8 cellular contexts compared by ENCODE assay signal in the genomic region with DNA sequence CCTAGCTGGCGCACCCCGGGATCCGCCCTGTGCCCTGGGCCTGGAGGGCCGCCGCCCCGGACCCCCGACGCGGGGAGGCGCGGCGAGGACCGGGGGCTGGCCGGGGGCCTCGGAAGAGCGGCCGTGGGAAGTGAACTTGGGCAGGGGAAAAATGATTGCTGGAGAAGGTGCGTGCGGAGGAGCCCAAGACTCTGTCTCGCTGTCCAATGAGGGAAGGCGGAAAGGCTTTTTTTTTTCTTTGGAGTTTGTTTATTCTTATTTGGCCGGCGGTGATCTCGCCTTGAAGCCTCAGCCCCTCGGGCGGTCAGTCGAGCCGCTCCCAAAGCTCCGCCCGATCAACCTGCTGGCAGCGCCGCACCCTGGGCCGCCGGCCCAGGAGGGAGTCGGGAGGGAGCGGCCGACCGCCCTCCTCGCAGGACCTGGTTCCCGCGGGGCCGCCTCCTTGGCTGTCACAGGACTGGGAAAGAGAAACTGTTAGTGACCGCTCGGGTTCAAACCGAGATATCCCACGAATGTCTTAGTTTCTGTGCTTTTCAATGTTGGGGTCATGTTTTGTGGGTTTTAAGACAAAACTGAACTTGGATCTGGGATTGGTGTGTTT. TPM values are rescaled to one million over a fixed set of nuclear protein-coding genes. Genes with fewer than 3 reads are reported as not detected.
A peak's percentile ranks its signal among the peaks of the same experiment; 100 is the strongest.
DNase-seq lines count a peak whose midpoint lies in the region; ATAC-seq and TF ChIP-seq lines count a peak whose summit lies in the region.

No MANE protein-coding gene starts in this region.

- WGBS in SK-N-SH (ENCODE audit: low lambda C conversion rate), result 6% methylated on average over 13 of the region's 46 CpGs
- 0 to 1% (median 1%) methylated on average over 46 of the region's 46 CpGs for WGBS in adipose tissue, 3 donors
- 1% methylated on average over 40 to 46 of the region's 46 CpGs for WGBS in heart right ventricle, 2 donors

- TF ChIP-seq CTCF in Calu3 (IDR thresholded peaks at IDR 0.05; ENCODE audit: unreplicated experiment), result no peak
- TF ChIP-seq CTCF in SK-N-SH (IDR thresholded peaks at IDR 0.05), result no peak
- TF ChIP-seq CTCF in heart right ventricle (IDR thresholded peaks at IDR 0.05), result peak in 1 of 9 donors; percentile 6
- TF ChIP-seq CTCF in parathyroid adenoma (IDR thresholded peaks at IDR 0.05), result no peak
- TF ChIP-seq CTCF in uterus (IDR thresholded peaks at IDR 0.05), result no peak

- peaks cover 23 to 28% of the 10 kb centered on the region in 2 experiments for H3K36me3 ChIP-seq in SK-N-SH (replicated peaks in 1 of 2; ENCODE audit: control insufficient read depth in 1 of 2, insufficient read depth in 2 of 2, low read length in 1 of 2)
- peaks cover 0 to 28% (median 0%) of the 10 kb centered on the region in 9 donors for H3K36me3 ChIP-seq in heart right ventricle
- no peaks in the 10 kb centered on the region for H3K36me3 ChIP-seq in parathyroid adenoma (ENCODE audit: control insufficient read depth, insufficient read depth, low read length)
- H3K36me3 ChIP-seq in uterus, result no peaks in the 10 kb centered on the region

- H3K79me2 ChIP-seq in SK-N-SH (ENCODE audit: insufficient read depth), result peaks cover 61% of the 10 kb centered on the region
- H3K79me2 ChIP-seq in parathyroid adenoma, result peaks cover 8% of the 10 kb centered on the region

- H4K20me1 ChIP-seq in SK-N-SH (ENCODE audit: insufficient read depth), result peaks cover 28% of the 10 kb centered on the region

- peak overlapping the region; percentile 76 for H3K4me3 Mint-ChIP-seq in Calu3 (ENCODE audit: low read depth, unreplicated experiment)

- H3K9me3 ChIP-seq in SK-N-SH (no peaks in the 10 kb centered on the region), heart right ventricle (no peaks in the 10 kb centered on the region), parathyroid adenoma (ENCODE audit: control insufficient read depth, low read length) (no peaks in the 10 kb centered on the region), uterus (no peaks in the 10 kb centered on the region)

- peak overlapping the region; percentile 69 to 96 for H3K27ac ChIP-seq in SK-N-SH (ENCODE audit: low read depth in 2 of 2, low read length in 1 of 2)
- peak overlapping the region; percentile 91 for H3K27ac ChIP-seq in adipose tissue (ENCODE audit: low read depth, low read length)
- H3K27ac ChIP-seq in heart right ventricle, result peak overlapping the region; percentile 96 to 100 (median 100)
- peak overlapping the region; percentile 86 for H3K27ac ChIP-seq in parathyroid adenoma
- peak overlapping the region; percentile 97 to 98 for H3K27ac ChIP-seq in uterus

- intact Hi-C loops in Calu3 (cut with micrococcal nuclease; ENCODE audit: unreplicated experiment) (loop anchor here (10.0 kb wide), 2 partner anchors 90 to 1350 kb away; no protein-coding TSS in a partner anchor), heart right ventricle (cut with DNase I) (loop anchor here in 7 of 10 donors (5.0 to 10.0 kb wide), 13 partner anchors 88 to 652 kb away; a partner anchor contains a TSS), uterus (cut with DNase I; ENCODE audit: low total_unique reads) (no loop called here)

- H3K9ac ChIP-seq in SK-N-SH (peak overlapping the region; percentile 90), parathyroid adenoma (no peak overlapping the region)

- H3K4me2 ChIP-seq in SK-N-SH (peak overlapping the region; percentile 75), parathyroid adenoma (ENCODE audit: low read length) (peak overlapping the region; percentile 92)

- H3K27me3 ChIP-seq in SK-N-SH (ENCODE audit: insufficient read depth), result no peaks in the 10 kb centered on the region
- no peaks in the 10 kb centered on the region for H3K27me3 ChIP-seq in heart right ventricle
- no peaks in the 10 kb centered on the region for H3K27me3 ChIP-seq in parathyroid adenoma (ENCODE audit: control insufficient read depth, insufficient read depth, low read length)
- no peaks in the 10 kb centered on the region for H3K27me3 ChIP-seq in uterus

- BruUV-seq in Calu3 (replicated peaks; lab: Mats Ljungman, UMichigan), result no TSS peak

- peak; percentile 58 for DNase-seq in Calu3
- peak; percentile 42 for DNase-seq in SK-N-SH
- DNase-seq in heart right ventricle, result peak; percentile 85 to 89
- DNase-seq in uterus, result peak; percentile 81 to 82
- DNase-seq in NCI-H2227 (lab: John Stamatoyannopoulos, UW; ENCODE audit: unreplicated experiment), result no peak

- peaks cover 46% of the 10 kb centered on the region for H3K36me3 Mint-ChIP-seq in Calu3 (ENCODE audit: insufficient read depth, unreplicated experiment)

- peak; percentile 10 for ATAC-seq in HG02610 (IDR thresholded peaks at IDR 0.05; ENCODE audit: unreplicated experiment)
- ATAC-seq in heart right ventricle, result peak; percentile 26 to 53 (median 43)

- no peaks in the 10 kb centered on the region for H3K9me3 Mint-ChIP-seq in Calu3 (ENCODE audit: low read depth, unreplicated experiment)

- TF ChIP-seq EP300 in SK-N-SH (IDR thresholded peaks at IDR 0.05; ENCODE audit: borderline replicate concordance in 1 of 2, low read depth in 1 of 2, low read length in 1 of 2), result no peak

- H3F3A ChIP-seq in SK-N-SH (replicated peaks; ENCODE audit: insufficient read depth), result peaks cover 15% of the 10 kb centered on the region

- no peak for TF ChIP-seq RAD21 in SK-N-SH (IDR thresholded peaks at IDR 0.05; ENCODE audit: low read length)

- no peaks in the 10 kb centered on the region for H3K9me2 ChIP-seq in SK-N-SH

- H3K4me1 ChIP-seq in SK-N-SH (ENCODE audit: control insufficient read depth in 1 of 2, insufficient read depth in 2 of 2, low read depth in 1 of 2, low read length in 1 of 2), result peaks cover 16 to 28% of the 10 kb centered on the region in 2 experiments; a peak in 3 of 4 replicates
- peaks cover 0 to 56% (median 42%) of the 10 kb centered on the region in 9 donors for H3K4me1 ChIP-seq in heart right ventricle
- peaks cover 3% of the 10 kb centered on the region for H3K4me1 ChIP-seq in parathyroid adenoma
- no peaks in the 10 kb centered on the region for H3K4me1 ChIP-seq in uterus

- peak overlapping the region; percentile 66 for H3K27ac Mint-ChIP-seq in Calu3 (ENCODE audit: unreplicated experiment)

- no peaks in the 10 kb centered on the region for H3K27me3 Mint-ChIP-seq in Calu3 (ENCODE audit: unreplicated experiment)

- TF ChIP-seq POLR2A in uterus (IDR thresholded peaks at IDR 0.05), result peak; percentile 63 to 75

- H3K4me1 Mint-ChIP-seq in Calu3 (ENCODE audit: low read depth, unreplicated experiment), result no peaks in the 10 kb centered on the region

- H2AFZ ChIP-seq in SK-N-SH (ENCODE audit: low read depth), result peak overlapping the region; percentile 36; the same call in 1 of the 2 replicates
- no peak overlapping the region for H2AFZ ChIP-seq in parathyroid adenoma

- CTCF ChIA-PET in Calu3 (lab: Charles Lee) (interaction anchor here (1.3 kb wide), 1 partner anchor 1351 kb away, joined by 5 read pairs; no protein-coding TSS in a partner anchor), SK-N-SH (lab: Yijun Ruan, JAX) (interaction anchor here (2.5 kb wide), 1 partner anchor 1351 kb away, joined by 9 read pairs; no protein-coding TSS in a partner anchor)

- H3K4me3 ChIP-seq in SK-N-SH (ENCODE audit: low read depth in 2 of 2, low read length in 1 of 2), result peak overlapping the region; percentile 88 to 96
- peak overlapping the region; percentile 66 to 99 (median 92) for H3K4me3 ChIP-seq in heart right ventricle
- peak overlapping the region; percentile 97 for H3K4me3 ChIP-seq in parathyroid adenoma (ENCODE audit: low read depth, low read length)
- H3K4me3 ChIP-seq in uterus, result peak overlapping the region; percentile 72 to 96

- POLR2A ChIA-PET in SK-N-SH (lab: Yijun Ruan, JAX), result interaction anchor here (0.6 kb wide), 1 partner anchor 8 kb away, joined by 3 read pairs; no protein-coding TSS in a partner anchor

TF ChIP-seq in SK-N-SH, 30 proteins besides CTCF, POLR2A, EP300 and RAD21:
- TF ChIP-seq, protein P1, sequence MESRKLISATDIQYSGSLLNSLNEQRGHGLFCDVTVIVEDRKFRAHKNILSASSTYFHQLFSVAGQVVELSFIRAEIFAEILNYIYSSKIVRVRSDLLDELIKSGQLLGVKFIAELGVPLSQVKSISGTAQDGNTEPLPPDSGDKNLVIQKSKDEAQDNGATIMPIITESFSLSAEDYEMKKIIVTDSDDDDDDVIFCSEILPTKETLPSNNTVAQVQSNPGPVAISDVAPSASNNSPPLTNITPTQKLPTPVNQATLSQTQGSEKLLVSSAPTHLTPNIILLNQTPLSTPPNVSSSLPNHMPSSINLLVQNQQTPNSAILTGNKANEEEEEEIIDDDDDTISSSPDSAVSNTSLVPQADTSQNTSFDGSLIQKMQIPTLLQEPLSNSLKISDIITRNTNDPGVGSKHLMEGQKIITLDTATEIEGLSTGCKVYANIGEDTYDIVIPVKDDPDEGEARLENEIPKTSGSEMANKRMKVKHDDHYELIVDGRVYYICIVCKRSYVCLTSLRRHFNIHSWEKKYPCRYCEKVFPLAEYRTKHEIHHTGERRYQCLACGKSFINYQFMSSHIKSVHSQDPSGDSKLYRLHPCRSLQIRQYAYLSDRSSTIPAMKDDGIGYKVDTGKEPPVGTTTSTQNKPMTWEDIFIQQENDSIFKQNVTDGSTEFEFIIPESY (IDR thresholded peaks at IDR 0.05; ENCODE audit: borderline replicate concordance, low read depth), result no peak
- TF ChIP-seq SIN3A (IDR thresholded peaks at IDR 0.05; ENCODE audit: borderline replicate concordance, low read depth, low read length) (0 out of 2 replicates have a peak, but pooled peaks have one; percentile 30), MXI1 (IDR thresholded peaks at IDR 0.05; ENCODE audit: low read depth, low read length) (0 out of 2 replicates have a peak, but pooled peaks have one; percentile 27)

RNA-seq across cellular contexts. Expression of a gene that starts 2.5 kb away (rescaled TPM):
- total RNA-seq in Calu3 (2022), result 6.6 and 7.3 TPM in 2 replicates
- 2.1 and 2.8 TPM in 2 replicates for polyA plus RNA-seq in SK-N-SH (2012; rRNA removed)
- 3.4 and 3.6 TPM in 2 replicates for polyA plus RNA-seq in SK-N-SH (2012; cell fraction: cytosol; rRNA removed)
- polyA plus RNA-seq in SK-N-SH (2012; cell fraction: nucleus; rRNA removed), result 5.7 and 12.7 TPM in 2 replicates
- polyA plus RNA-seq in adipose tissue, result 1 to 10 TPM; 2.4 to 8.1 (median 6.7) TPM
- total RNA-seq in heart right ventricle, result 10 to 100 TPM; 11.6 to 31.8 (median 21.9) TPM
- 1 to 10 TPM; 2.4 to 5.0 TPM for polyA plus RNA-seq in heart right ventricle
- 10 to 100 TPM in 2 of 4 donors, 1 to 10 TPM in 2; 5.4 to 19.5 (median 13.6) TPM for total RNA-seq in uterus
